8 cellular contexts compared by ENCODE assay signal in genomic region chr4:114598191-114599121, GRCh38. TPM values are rescaled to one million over a fixed set of nuclear protein-coding genes. Genes with fewer than 3 reads are reported as not detected.
DNase-seq lines count a peak whose midpoint lies in the region; ATAC-seq and TF ChIP-seq lines count a peak whose summit lies in the region.

Gene UGT8 (plus strand): TSS chr4:114598807. CDS start chr4:114622881, 24,074 bp downstream.

- peak; percentile 41 for ATAC-seq in GM21619 (IDR thresholded peaks at IDR 0.05; ENCODE audit: unreplicated experiment)

- TF ChIP-seq POLR2A in lower leg skin (IDR thresholded peaks at IDR 0.05), result no peak

- intact Hi-C loops in lower leg skin (cut with DNase I; ENCODE audit: low total_unique reads), result no loop called here

- H3K4me3 ChIP-seq in coronary artery (peak within 1 kb of the TSS; percentile 72), lower leg skin (ENCODE audit: low read depth, poor library complexity, severe bottlenecking) (peak within 1 kb of the TSS; percentile 23)

- WGBS in lower leg skin, 2 donors, result 1% methylated on average over 53 to 55 of the region's 84 CpGs

- no peak for TF ChIP-seq CTCF in coronary artery (IDR thresholded peaks at IDR 0.05)
- TF ChIP-seq CTCF in lower leg skin (IDR thresholded peaks at IDR 0.05), result no peak

- DNase-seq in Daoy (ENCODE audit: low read depth), result peak; percentile 59
- DNase-seq in LoVo (ENCODE audit: low spot score), result peak; percentile 82
- peak; percentile 50 to 72 for DNase-seq in SW 1271 (lab: John Stamatoyannopoulos, UW)
- no peak for DNase-seq in coronary artery (ENCODE audit: low spot score)
- no peak for DNase-seq in lower leg skin (ENCODE audit: low spot score in 2 of 2)
- DNase-seq in stimulated activated CD4-positive, alpha-beta T cell treated with anti-CD3 and anti-CD28 coated beads, Interleukin-4, amount 100 ng/mL, for 4 hours, result peak; percentile 34 to 47
- no peak for DNase-seq in cerebellar nuclear complex (lab: John Stamatoyannopoulos, UW)

- no peak within 1 kb of the TSS for H3K27ac ChIP-seq in coronary artery

RNA-seq across cellular contexts. Expression of gene UGT8, which starts in this region (rescaled TPM):
- 6.3 and 13.0 TPM in 2 replicates for total RNA-seq in Daoy (2014; rRNA removed; shearing (Covaris generic))
- 1 to 10 TPM; 1.0 to 3.7 (median 2.2) TPM for total RNA-seq in lower leg skin

Comparison
In these comparisons a context has a peak if more than half of its experiments do, and no peak if none do; other contexts are left out.
1. DNase-seq: peak in Daoy (single experiment), LoVo (single experiment), SW 1271 (2 of 2) and stimulated activated CD4-positive, alpha-beta T cell treated with anti-CD3 and anti-CD28 coated beads, Interleukin-4, amount 100 ng/mL, for 4 hours (2 of 2); none in coronary artery (single experiment), lower leg skin (0 of 2) and cerebellar nuclear complex (0 of 2).